Comparison of ENCODE assay signal across 8 cellular contexts in the genomic region with DNA sequence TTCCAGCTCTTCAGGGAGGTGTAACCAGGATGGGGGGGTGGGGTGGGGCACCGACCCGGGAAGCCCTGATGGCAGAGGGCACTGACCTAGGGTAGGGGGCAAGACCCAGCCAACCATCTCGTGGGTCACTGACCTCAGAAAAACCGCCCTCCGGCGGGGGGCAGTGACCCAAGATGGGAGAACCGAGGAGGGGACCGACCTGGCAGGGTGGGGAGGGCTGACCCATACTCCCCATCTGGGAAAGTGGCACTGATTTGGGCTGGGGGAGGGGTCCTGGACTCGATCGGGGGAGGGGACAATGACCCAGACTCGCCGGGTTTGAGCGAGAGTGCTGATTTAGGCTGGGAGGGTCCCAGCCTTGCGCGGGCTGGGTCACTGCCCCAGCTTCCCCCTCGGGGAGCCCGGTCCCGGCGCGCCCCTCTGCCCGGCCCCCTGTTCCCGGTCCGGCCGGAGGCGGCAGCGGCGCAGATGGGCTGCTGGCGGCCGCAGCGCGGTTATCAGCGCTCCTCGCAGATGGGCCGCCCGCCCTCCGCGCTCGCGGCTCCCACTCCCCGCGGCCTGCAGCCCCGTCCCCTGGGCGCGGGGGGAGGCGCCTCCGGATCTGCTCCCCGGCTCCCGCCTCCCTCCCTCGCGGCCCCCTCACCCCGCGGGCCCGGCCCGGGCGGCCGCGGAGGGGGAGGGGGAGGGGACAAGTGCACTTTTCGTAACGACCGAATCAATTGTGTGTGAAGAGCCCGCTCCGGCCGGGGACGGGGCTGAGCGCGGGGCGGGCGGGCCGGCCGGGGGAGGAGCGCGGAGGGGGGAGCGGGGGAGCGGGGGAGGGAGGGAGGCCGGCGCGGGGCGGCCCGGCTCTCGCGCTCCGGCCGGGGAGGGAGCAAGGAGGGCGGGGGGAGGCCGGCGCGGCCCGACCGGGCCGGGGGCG. TPM values are rescaled to one million over a fixed set of nuclear protein-coding genes. Genes with fewer than 3 reads are reported as not detected.
DNase-seq lines count a peak whose midpoint lies in the region; ATAC-seq and TF ChIP-seq lines count a peak whose summit lies in the region.

No MANE protein-coding gene starts in this region.

- intact Hi-C loops in prostate gland (cut with DNase I): no loop called here

- no peaks in the 10 kb centered on the region for H3K9me3 ChIP-seq in BLaER1 treated with 17β-estradiol and CSF1 and Interleukin-3, amounts not matched to agents 10 nM and 100 nM (replicated peaks in 1 of 11)
- H3K9me3 ChIP-seq in HUES64 (ENCODE audit: insufficient read depth, low read depth, low read length) (no peaks in the 10 kb centered on the region), prostate gland (no peaks in the 10 kb centered on the region)

- H3K27ac ChIP-seq in BLaER1 treated with 17β-estradiol and CSF1 and Interleukin-3, amounts not matched to agents 10 nM and 100 nM: peak overlapping the region; percentile 15 to 80 (median 74); a peak in 20 of 22 replicates
- H3K27ac ChIP-seq in HUES64 (ENCODE audit: low read depth, low read length): no peak overlapping the region; the same call in 1 of the 2 replicates
- peak overlapping the region; percentile 39 to 66 for H3K27ac ChIP-seq in prostate gland

- H3K4me3 ChIP-seq in BLaER1 treated with 17β-estradiol and CSF1 and Interleukin-3, amounts not matched to agents 10 nM and 100 nM: peak overlapping the region; percentile 69 to 92 (median 83)
- H3K4me3 ChIP-seq in HUES64 (ENCODE audit: low read length) (peak overlapping the region; percentile 64), prostate gland (peak overlapping the region; percentile 54 to 63)

- H3K4me1 ChIP-seq in BLaER1 treated with 17β-estradiol and CSF1 and Interleukin-3, amounts not matched to agents 10 nM and 100 nM: peaks cover 34 to 76% (median 72%) of the 10 kb centered on the region in 10 experiments
- H3K4me1 ChIP-seq in HUES64 (ENCODE audit: insufficient read depth, low read length) (peaks cover 10% of the 10 kb centered on the region), prostate gland (replicated peaks) (no peaks in the 10 kb centered on the region)

- no peaks in the 10 kb centered on the region for H3K36me3 ChIP-seq in BLaER1 treated with 17β-estradiol and CSF1 and Interleukin-3, amounts not matched to agents 10 nM and 100 nM
- H3K36me3 ChIP-seq in HUES64 (ENCODE audit: insufficient read depth, low read length): no peaks in the 10 kb centered on the region
- H3K36me3 ChIP-seq in prostate gland: no peaks in the 10 kb centered on the region

- H3K4me2 ChIP-seq in BLaER1 treated with 17β-estradiol and CSF1 and Interleukin-3, amounts not matched to agents 10 nM and 100 nM: peak overlapping the region; percentile 78 to 97 (median 92)

- peaks cover 0 to 19% (median 0%) of the 10 kb centered on the region in 11 experiments; a peak in 8 of 22 replicates for H3K27me3 ChIP-seq in BLaER1 treated with 17β-estradiol and CSF1 and Interleukin-3, amounts not matched to agents 10 nM and 100 nM
- peaks cover 46% of the 10 kb centered on the region for H3K27me3 ChIP-seq in HUES64 (ENCODE audit: insufficient read depth, low read length)
- no peaks in the 10 kb centered on the region for H3K27me3 ChIP-seq in prostate gland (replicated peaks; ENCODE audit: insufficient read depth)

- H4K20me1 ChIP-seq in BLaER1 treated with 17β-estradiol and CSF1 and Interleukin-3, amounts not matched to agents 10 nM and 100 nM: peaks cover 0 to 61% (median 25%) of the 10 kb centered on the region in 11 experiments; a peak in 12 of 22 replicates

- WGBS in HUES64: 1% methylated on average over 63 of the region's 91 CpGs
- 12% methylated on average over 44 of the region's 91 CpGs for WGBS in prostate gland

- TF ChIP-seq CTCF in prostate gland (IDR thresholded peaks at IDR 0.05): no peak

- H3K9ac ChIP-seq in BLaER1 treated with 17β-estradiol and CSF1 and Interleukin-3, amounts not matched to agents 10 nM and 100 nM: peak overlapping the region; percentile 72 to 82 (median 80)
- peak overlapping the region; percentile 64; the same call in 1 of the 2 replicates for H3K9ac ChIP-seq in HUES64 (ENCODE audit: low read depth, low read length)

- TF ChIP-seq POLR2A in prostate gland (IDR thresholded peaks at IDR 0.05): no peak

- peak; percentile 52 to 57 for DNase-seq in activated T-cell treated with anti-CD3 and anti-CD28 coated beads, Interleukin-2, amount 50 U/mL, for 48 hours
- DNase-seq in globus pallidus (ENCODE audit: low spot score) (peak; percentile 43), prostate gland (ENCODE audit: low spot score) (no peak), SHP77 (lab: John Stamatoyannopoulos, UW) (no peak)

- ATAC-seq in GM21528 (IDR thresholded peaks at IDR 0.05; ENCODE audit: low FRiP score, unreplicated experiment): no peak
- ATAC-seq in GM18909 (IDR thresholded peaks at IDR 0.05; ENCODE audit: poor library complexity, unreplicated experiment): no peak

RNA-seq across cellular contexts. Expression of a gene that starts 2.2 kb away (rescaled TPM):
- 17.9 TPM for polyA plus RNA-seq in HUES64 (2013, experiment 1 of 2)
- 21.6 TPM for polyA plus RNA-seq in HUES64 (2013, experiment 2 of 2)
- total RNA-seq in prostate gland: 10 to 100 TPM; 18.0 to 59.7 TPM

Comparison
In these comparisons a context has a peak if more than half of its experiments do, and no peak if none do; other contexts are left out.
1. DNase-seq: peak in activated T-cell treated with anti-CD3 and anti-CD28 coated beads, Interleukin-2, amount 50 U/mL, for 48 hours (2 of 2) and globus pallidus (single experiment); none in prostate gland (single experiment) and SHP77 (0 of 2).
2. Peak in every context shown above with its lines, with median percentiles within 50 percentile points of each other: H3K4me3 ChIP-seq.